In genomic region chr6:111782887-111783286, GRCh38 we compare ENCODE assay signal across 21 cellular contexts.
DNase-seq lines count a peak whose midpoint lies in the region; ATAC-seq and TF ChIP-seq lines count a peak whose summit lies in the region.
"Had no signal": no experiment of that assay in that cellular context is flagged by ENCODE, and none has a peak within 500 bp of the region (broad histone marks: within the 10 kb centered on the region; RNA-seq: fewer than 3 reads in every experiment).

No MANE protein-coding gene starts in this region.

- CTCF ChIA-PET in CD4-positive, alpha-beta T cell (lab: Charles Lee): interaction anchor here (1.5 kb wide), 2 partner anchors 15 to 73 kb away, joined by 3 to 6 read pairs; no protein-coding TSS in a partner anchor

- ATAC-seq in CD4-positive, alpha-beta T cell (ENCODE audit: poor library complexity): no peak
- ATAC-seq in natural killer cell (no peak), GM18907 (IDR thresholded peaks at IDR 0.05; ENCODE audit: unreplicated experiment) (no peak)
- ATAC-seq: HCT116 had no signal

- POLR2A ChIA-PET in CD4-positive, alpha-beta T cell (lab: Charles Lee): interaction anchor here (1.4 to 1.7 kb wide), 4 partner anchors 35 to 190 kb away, joined by 3 to 4 read pairs (median 4); no protein-coding TSS in a partner anchor

- no peaks in the 10 kb centered on the region for H3K27me3 ChIP-seq in CD4-positive, alpha-beta T cell (ENCODE audit: control insufficient read depth, insufficient read depth, low read length)
- H3K27me3 ChIP-seq: BE2C, uterus had no signal

- DNase-seq in NCI-H2029 treated with DMSO at 0.1 percent for 48 hours (lab: John Stamatoyannopoulos, UW) (peak; percentile 54), NCI-H2029 (lab: John Stamatoyannopoulos, UW) (no peak), natural killer cell (no peak), GM10266 (ENCODE audit: extremely low spot score) (no peak), SW 1271 (lab: John Stamatoyannopoulos, UW) (no peak)
- no peak for DNase-seq in CD4-positive, alpha-beta T cell
- DNase-seq: 8988T; activated CD4-positive, CD25-positive, alpha-beta regulatory T cell treated with anti-CD3 and anti-CD28 coated beads, Interleukin-2, amount 50 U/mL, for 72 hours; activated CD8-positive, alpha-beta memory T cell treated with anti-CD3 and anti-CD28 coated beads, Interleukin-2, amount 50 U/mL, for 4 hours; activated naive CD4-positive, alpha-beta T cell; BE2C; endodermal cell; NCI-H1092; NCI-H2081; RPMI8226; stimulated activated CD4-positive, alpha-beta T cell treated with anti-CD3 and anti-CD28 coated beads, Interleukin-4, amount 100 ng/mL, for 1 hour; uterus had no signal

- no peak overlapping the region for H3K27ac ChIP-seq in CD4-positive, alpha-beta T cell (ENCODE audit: low read depth, low read length)

- no peak overlapping the region for H3K4me3 Mint-ChIP-seq in CD4-positive, alpha-beta T cell
- H3K4me3 Mint-ChIP-seq in brain: peak overlapping the region in 1 of 5 experiments; percentile 17
- H3K4me3 Mint-ChIP-seq in natural killer cell: no peak overlapping the region
- H3K4me3 Mint-ChIP-seq: endodermal cell, mesothelial cell of epicardium had no signal

- H3K9me3 ChIP-seq in CD4-positive, alpha-beta T cell (ENCODE audit: control insufficient read depth, low read length): no peaks in the 10 kb centered on the region
- H3K9me3 ChIP-seq: BE2C, uterus had no signal

- peaks cover 78% of the 10 kb centered on the region for H3K4me1 Mint-ChIP-seq in CD4-positive, alpha-beta T cell (ENCODE audit: low read depth)
- H3K4me1 Mint-ChIP-seq in brain (peaks cover 77% of the 10 kb centered on the region), natural killer cell (peaks cover 74% of the 10 kb centered on the region in 2 donors)

- peaks cover 75% of the 10 kb centered on the region for H3K36me3 Mint-ChIP-seq in CD4-positive, alpha-beta T cell (ENCODE audit: low read depth)
- peaks cover 58% of the 10 kb centered on the region for H3K36me3 Mint-ChIP-seq in brain
- peaks cover 7% of the 10 kb centered on the region for H3K36me3 Mint-ChIP-seq in natural killer cell

- TF ChIP-seq CTCF in CD4-positive, alpha-beta T cell (IDR thresholded peaks at IDR 0.05): no peak
- TF ChIP-seq CTCF in brain (conservative IDR thresholded peaks at IDR 0.05) (no peak), natural killer cell (IDR thresholded peaks at IDR 0.05) (no peak), GM10266 (IDR thresholded peaks at IDR 0.05; ENCODE audit: control insufficient read depth, insufficient read depth, low read depth, missing control alignments) (no peak)

- H3K27me3 Mint-ChIP-seq in CD4-positive, alpha-beta T cell: no peaks in the 10 kb centered on the region
- no peaks in the 10 kb centered on the region for H3K27me3 Mint-ChIP-seq in brain
- no peaks in the 10 kb centered on the region for H3K27me3 Mint-ChIP-seq in natural killer cell (ENCODE audit: low read depth in 2 of 2)

- intact Hi-C loops in CD4-positive, alpha-beta T cell (cut with DNase I, micrococcal nuclease): no loop called here
- intact Hi-C loops in natural killer cell (cut with micrococcal nuclease): no loop called here

- H3K9me3 Mint-ChIP-seq in CD4-positive, alpha-beta T cell: no peaks in the 10 kb centered on the region
- H3K9me3 Mint-ChIP-seq in brain (peaks cover 0 to 9% (median 0%) of the 10 kb centered on the region in 5 experiments), natural killer cell (no peaks in the 10 kb centered on the region)
- H3K9me3 Mint-ChIP-seq: endodermal cell, mesothelial cell of epicardium had no signal

- peak overlapping the region; percentile 84 for H3K27ac Mint-ChIP-seq in CD4-positive, alpha-beta T cell
- H3K27ac Mint-ChIP-seq in brain: peak overlapping the region in 4 of 5 experiments; percentile 19 to 83 (median 78)
- H3K27ac Mint-ChIP-seq in natural killer cell: peak overlapping the region; percentile 70 to 100
- H3K27ac Mint-ChIP-seq: endodermal cell, mesothelial cell of epicardium had no signal
